In genomic region chr7:51316666-51317581, GRCh38 we compare ENCODE assay signal across 8 cellular contexts. TPM values are rescaled to one million over a fixed set of nuclear protein-coding genes. Genes with fewer than 3 reads are reported as not detected.
A peak's percentile ranks its signal among the peaks of the same experiment; 100 is the strongest.
DNase-seq lines count a peak whose midpoint lies in the region; ATAC-seq and TF ChIP-seq lines count a peak whose summit lies in the region.

TSS of gene COBL (minus strand) at chr7:51316809. CDS start at chr7:51316633, 176 bp downstream.

- H3K4ac ChIP-seq in neuronal stem cell (ENCODE audit: low read length), result no peak within 1 kb of the TSS

- H3K27me3 ChIP-seq in H7 (ENCODE audit: control insufficient read depth, insufficient read depth, low read length) (peaks cover 32% of the 10 kb centered on the region), gastroesophageal sphincter (peaks cover 8% of the 10 kb centered on the region), neuronal stem cell (ENCODE audit: control insufficient read depth in 3 of 3, insufficient read depth in 3 of 3, low read depth in 1 of 3, low read length in 3 of 3) (peaks cover 0 to 75% (median 31%) of the 10 kb centered on the region in 3 experiments)

- peak within 1 kb of the TSS; percentile 36 for H2BK12ac ChIP-seq in neuronal stem cell (ENCODE audit: low read length)

- H3K9ac ChIP-seq in neuronal stem cell (ENCODE audit: low read depth, low read length, poor library complexity), result peak within 1 kb of the TSS; percentile 80

- DNase-seq in H7 (peak; percentile 92), RWPE1 (ENCODE audit: low spot score) (peak; percentile 30), neuronal stem cell (ENCODE audit: low spot score) (peak; percentile 35), MV-4-11 (lab: John Stamatoyannopoulos, UW) (no peak), DMS114 treated with DMSO at 0.1 percent for 48 hours (lab: John Stamatoyannopoulos, UW; ENCODE audit: unreplicated experiment) (no peak), GM19238 (ENCODE audit: insufficient read length, low spot score) (no peak)

- no peak within 1 kb of the TSS for H4K91ac ChIP-seq in neuronal stem cell (ENCODE audit: low read depth, low read length, poor library complexity)

- no peak for TF ChIP-seq EP300 in gastroesophageal sphincter (IDR thresholded peaks at IDR 0.05)

- peak within 1 kb of the TSS; percentile 91 for H3K18ac ChIP-seq in neuronal stem cell (ENCODE audit: low read length)

- CTCF ChIA-PET in RWPE1 (lab: Yijun Ruan, JAX), result no interaction called here

- H3K36me3 ChIP-seq in H7 (replicated peaks; ENCODE audit: control insufficient read depth, insufficient read depth, low read length) (no peaks in the 10 kb centered on the region), gastroesophageal sphincter (no peaks in the 10 kb centered on the region), neuronal stem cell (replicated peaks in 1 of 2; ENCODE audit: control insufficient read depth in 2 of 2, insufficient read depth in 2 of 2, low read length in 2 of 2) (no peaks in the 10 kb centered on the region)

- H3K4me2 ChIP-seq in neuronal stem cell (ENCODE audit: insufficient read depth, low read length, poor library complexity, severe bottlenecking), result peak within 1 kb of the TSS; percentile 99

- H3K4me3 ChIP-seq in H7 (ENCODE audit: insufficient read depth, low read depth, low read length), result peak within 1 kb of the TSS; percentile 77
- peak within 1 kb of the TSS; percentile 50 to 85 for H3K4me3 ChIP-seq in gastroesophageal sphincter
- H3K4me3 ChIP-seq in neuronal stem cell (ENCODE audit: low read length in 2 of 2), result peak within 1 kb of the TSS; percentile 32 to 87

- H3K4me1 ChIP-seq in gastroesophageal sphincter (peaks cover 0 to 52% (median 3%) of the 10 kb centered on the region in 3 donors), neuronal stem cell (ENCODE audit: control insufficient read depth in 2 of 2, insufficient read depth in 1 of 2, low read depth in 1 of 2, low read length in 2 of 2) (peaks cover 3 to 8% of the 10 kb centered on the region in 2 donors)

- TF ChIP-seq POLR2A in gastroesophageal sphincter (IDR thresholded peaks at IDR 0.05), result no peak

- H2BK5ac ChIP-seq in neuronal stem cell (ENCODE audit: low read length), result no peak within 1 kb of the TSS

- H3K27ac ChIP-seq in RWPE1 (no peak within 1 kb of the TSS), gastroesophageal sphincter (peak within 1 kb of the TSS; percentile 42 to 89 (median 83)), neuronal stem cell (replicated peaks; ENCODE audit: low read length) (no peak within 1 kb of the TSS)

- H2AK5ac ChIP-seq in neuronal stem cell (ENCODE audit: low read depth, low read length), result peak within 1 kb of the TSS; percentile 36

- H3K79me1 ChIP-seq in neuronal stem cell (ENCODE audit: low read depth, low read length), result no peaks in the 10 kb centered on the region

- peak within 1 kb of the TSS; percentile 84 for H3K14ac ChIP-seq in neuronal stem cell (ENCODE audit: low read length)

- peak within 1 kb of the TSS; percentile 77 for H3K23ac ChIP-seq in neuronal stem cell (ENCODE audit: low read depth, low read length, poor library complexity)

- H2AFZ ChIP-seq in neuronal stem cell (ENCODE audit: low read length), result peak within 1 kb of the TSS; percentile 82

- ATAC-seq in gastroesophageal sphincter, result peak; percentile 37
- ATAC-seq in GM21447 (IDR thresholded peaks at IDR 0.05; ENCODE audit: unreplicated experiment), result no peak

- 33% methylated on average over 1 of the region's 94 CpGs; no CpG with 5 or more reads in 1 of the 2 donors for WGBS in gastroesophageal sphincter (ENCODE audit: low coverage in 1 of 2), 2 donors
- WGBS in neuronal stem cell (ENCODE audit: extremely low coverage in 2 of 2, insufficient read length in 2 of 2, insufficient replicate concordance in 1 of 2), 2 donors, result no CpG with 5 or more reads among the region's 94 CpGs

- peak within 1 kb of the TSS; percentile 21 for H2BK15ac ChIP-seq in neuronal stem cell (ENCODE audit: low read length)

- H2BK120ac ChIP-seq in neuronal stem cell (ENCODE audit: low read depth, low read length), result peak within 1 kb of the TSS; percentile 90

- no peaks in the 10 kb centered on the region for H3K9me3 ChIP-seq in gastroesophageal sphincter
- H3K9me3 ChIP-seq in neuronal stem cell (replicated peaks in 1 of 2; ENCODE audit: control insufficient read depth in 2 of 2, insufficient read depth in 1 of 2, low read depth in 1 of 2, low read length in 2 of 2), result peaks cover 0 to 9% of the 10 kb centered on the region in 2 donors

- TF ChIP-seq CTCF in RWPE1 (conservative IDR thresholded peaks at IDR 0.05; ENCODE audit: low read depth) (no peak), gastroesophageal sphincter (IDR thresholded peaks at IDR 0.05) (no peak)

- POLR2A ChIA-PET in RWPE1 (lab: Yijun Ruan, JAX; ENCODE audit: low non-redundant PET), result no interaction called here

- no peak within 1 kb of the TSS for H4K8ac ChIP-seq in neuronal stem cell (ENCODE audit: low read depth, low read length)

RNA-seq across cellular contexts. Expression of gene COBL, which starts in this region (rescaled TPM):
- total RNA-seq in H7 (2014; rRNA removed; shearing (Covaris generic)), result 4.2 and 4.6 TPM in 2 replicates
- 10 to 100 TPM; 17.2 to 59.7 (median 31.0) TPM for total RNA-seq in gastroesophageal sphincter
- polyA plus RNA-seq in neuronal stem cell (2013, experiment 1 of 2), result 1.5 TPM
- polyA plus RNA-seq in neuronal stem cell (2013, experiment 2 of 2), result 1.5 TPM

Comparison
In these comparisons a context has a peak if more than half of its experiments do, and no peak if none do; other contexts are left out.
1. DNase-seq: peak in H7 (single experiment), RWPE1 (single experiment) and neuronal stem cell (single experiment); none in MV-4-11 (single experiment), DMS114 treated with DMSO at 0.1 percent for 48 hours (single experiment) and GM19238 (single experiment).
2. H3K27ac ChIP-seq: peak in gastroesophageal sphincter (4 of 4); none in RWPE1 (single experiment) and neuronal stem cell (single experiment).
3. Peak in every context shown above with its lines, with median percentiles within 50 percentile points of each other: H3K4me3 ChIP-seq.